Comparison of ENCODE assay signal across 29 cellular contexts in the genomic region with DNA sequence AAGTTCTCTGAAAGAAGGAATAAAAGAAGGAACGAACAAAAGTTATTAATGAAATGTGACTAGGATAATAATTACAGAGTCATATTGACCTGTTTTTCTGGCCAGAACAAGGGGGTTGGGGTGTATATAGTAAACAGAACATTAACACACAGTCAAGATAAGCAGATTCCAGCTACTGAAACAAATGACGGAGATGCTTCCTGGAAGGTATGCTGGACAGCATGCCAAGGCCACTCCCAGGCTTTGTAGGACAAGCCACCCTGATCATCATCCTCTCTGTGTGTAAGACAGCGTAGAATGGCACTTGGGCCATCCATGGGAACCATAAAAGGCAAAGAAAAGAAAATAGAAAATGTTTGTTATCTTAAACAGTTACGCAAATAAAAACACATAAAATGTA.
DNase-seq lines count a peak whose midpoint lies in the region; ATAC-seq and TF ChIP-seq lines count a peak whose summit lies in the region.
"Had no signal": no experiment of that assay in that cellular context is flagged by ENCODE, and none has a peak within 500 bp of the region (broad histone marks: within the 10 kb centered on the region; RNA-seq: fewer than 3 reads in every experiment).

No MANE protein-coding gene starts in this region.

- ATAC-seq in left lobe of liver = peak; percentile 59
- no peak for ATAC-seq in HG03565 (IDR thresholded peaks at IDR 0.05; ENCODE audit: unreplicated experiment)
- ATAC-seq: A549; naive thymus-derived CD8-positive, alpha-beta T cell; right cardiac atrium had no signal

- POLR2A ChIA-PET in activated CD4-positive, alpha-beta memory T cell treated with anti-CD3 and anti-CD28 coated beads, Interleukin-2, amount 10 ng/mL, durations not matched to agents 7 days and 5 days (lab: Charles Lee) = no interaction called here

- H3F3A ChIP-seq in smooth muscle cell (ENCODE audit: low read depth) = peaks cover 9% of the 10 kb centered on the region

- H3K9me3 ChIP-seq in adrenal gland (replicated peaks in 1 of 3) (no peaks in the 10 kb centered on the region), smooth muscle cell (replicated peaks; ENCODE audit: low read depth) (no peaks in the 10 kb centered on the region)
- H3K9me3 ChIP-seq: A549, MG63 had no signal

- peaks cover 37% of the 10 kb centered on the region for H3K79me2 ChIP-seq in smooth muscle cell (ENCODE audit: low read depth)

- WGBS in adrenal gland, 4 donors = 55 to 57% (median 57%) methylated on average over 4 of the region's 4 CpGs
- 71% methylated on average over 4 of the region's 4 CpGs for WGBS in smooth muscle cell (ENCODE audit: low lambda C conversion rate)

- peaks cover 39% of the 10 kb centered on the region for H3K4me1 Mint-ChIP-seq in activated CD4-positive, alpha-beta memory T cell treated with anti-CD3 and anti-CD28 coated beads, Interleukin-2, amount 10 ng/mL, durations not matched to agents 7 days and 5 days

- H3K4me2 ChIP-seq in smooth muscle cell = peak overlapping the region; percentile 24
- H3K4me2 ChIP-seq: A549 had no signal

- H3K36me3 ChIP-seq in adrenal gland (replicated peaks in 1 of 2) (no peaks in the 10 kb centered on the region), smooth muscle cell (ENCODE audit: low read depth) (no peaks in the 10 kb centered on the region)
- H3K36me3 ChIP-seq: cardiac muscle cell, MG63 had no signal

- no peak overlapping the region for H3K4me3 Mint-ChIP-seq in activated CD4-positive, alpha-beta memory T cell treated with anti-CD3 and anti-CD28 coated beads, Interleukin-2, amount 10 ng/mL, durations not matched to agents 7 days and 5 days
- H3K4me3 Mint-ChIP-seq: activated naive CD4-positive, alpha-beta T cell treated with anti-CD3 and anti-CD28 coated beads for 36 hours; activated T-helper 1 cell treated with anti-CD3 and anti-CD28 coated beads, Interleukin-12 subunit alpha, Interleukin-12 subunit beta, Interleukin-2, Interleukin-4 antibody, amounts not matched to agents 30 ng/mL and 10 ng/mL and 1 ng/mL, durations not matched to agents 14 hours and 24 hours and 36 hours; CD4-positive, alpha-beta memory T cell; naive thymus-derived CD8-positive, alpha-beta T cell had no signal

- no peaks in the 10 kb centered on the region for H4K20me1 ChIP-seq in smooth muscle cell (ENCODE audit: low read depth)

- H3K27ac ChIP-seq in C4-2B (peak overlapping the region; percentile 43; the same call in 1 of the 2 replicates), adrenal gland (peak overlapping the region in 4 of 5 donors; percentile 10 to 82 (median 49)), smooth muscle cell (ENCODE audit: low read depth) (peak overlapping the region; percentile 77)
- H3K27ac ChIP-seq: A549, cardiac muscle cell had no signal

- intact Hi-C loops in adrenal gland (cut with DNase I) = no loop called here

- no peaks in the 10 kb centered on the region for H3K27me3 Mint-ChIP-seq in activated CD4-positive, alpha-beta memory T cell treated with anti-CD3 and anti-CD28 coated beads, Interleukin-2, amount 10 ng/mL, durations not matched to agents 7 days and 5 days
- H3K27me3 Mint-ChIP-seq: CD4-positive, alpha-beta memory T cell; naive thymus-derived CD8-positive, alpha-beta T cell had no signal

- H3K27ac Mint-ChIP-seq in activated CD4-positive, alpha-beta memory T cell treated with anti-CD3 and anti-CD28 coated beads, Interleukin-2, amount 10 ng/mL, durations not matched to agents 7 days and 5 days = no peak overlapping the region
- H3K27ac Mint-ChIP-seq: activated naive CD4-positive, alpha-beta T cell treated with anti-CD3 and anti-CD28 coated beads for 36 hours; activated T-helper 1 cell treated with anti-CD3 and anti-CD28 coated beads, Interleukin-12 subunit alpha, Interleukin-12 subunit beta, Interleukin-2, Interleukin-4 antibody, amounts not matched to agents 30 ng/mL and 10 ng/mL and 1 ng/mL, durations not matched to agents 14 hours and 24 hours and 36 hours had no signal

- H3K27me3 ChIP-seq in adrenal gland (no peaks in the 10 kb centered on the region), smooth muscle cell (ENCODE audit: low read depth) (no peaks in the 10 kb centered on the region)
- H3K27me3 ChIP-seq: cardiac muscle cell, MG63 had no signal

- H3K9me3 Mint-ChIP-seq in activated CD4-positive, alpha-beta memory T cell treated with anti-CD3 and anti-CD28 coated beads, Interleukin-2, amount 10 ng/mL, durations not matched to agents 7 days and 5 days = no peaks in the 10 kb centered on the region
- H3K9me3 Mint-ChIP-seq: activated naive CD4-positive, alpha-beta T cell treated with anti-CD3 and anti-CD28 coated beads for 36 hours; CD4-positive, alpha-beta memory T cell had no signal

- H3K4me3 ChIP-seq in adrenal gland (no peak overlapping the region), smooth muscle cell (no peak overlapping the region)
- H3K4me3 ChIP-seq: A549, cardiac muscle cell, MG63 had no signal

- no peak overlapping the region for H3K9ac ChIP-seq in smooth muscle cell (ENCODE audit: low read depth)

- H3K4me1 ChIP-seq in adrenal gland (replicated peaks in 1 of 2) = peaks cover 16 to 66% of the 10 kb centered on the region in 2 donors
- peaks cover 48% of the 10 kb centered on the region for H3K4me1 ChIP-seq in smooth muscle cell (ENCODE audit: low read depth)

- no peak for TF ChIP-seq POLR2A in adrenal gland (IDR thresholded peaks at IDR 0.05)

- CTCF ChIA-PET in activated CD4-positive, alpha-beta memory T cell treated with anti-CD3 and anti-CD28 coated beads, Interleukin-2, amount 10 ng/mL, durations not matched to agents 7 days and 5 days (lab: Charles Lee) = interaction anchor here (1.4 kb wide), 1 partner anchor 13 kb away, joined by 3 read pairs; no protein-coding TSS in a partner anchor

- TF ChIP-seq CTCF in C4-2B (conservative IDR thresholded peaks at IDR 0.05) = no peak
- no peak for TF ChIP-seq CTCF in adrenal gland (IDR thresholded peaks at IDR 0.05)
- no peak for TF ChIP-seq CTCF in smooth muscle cell (IDR thresholded peaks at IDR 0.05; ENCODE audit: borderline replicate concordance, insufficient read depth, poor library complexity, severe bottlenecking)

- peaks cover 51% of the 10 kb centered on the region for H3K36me3 Mint-ChIP-seq in activated CD4-positive, alpha-beta memory T cell treated with anti-CD3 and anti-CD28 coated beads, Interleukin-2, amount 10 ng/mL, durations not matched to agents 7 days and 5 days (ENCODE audit: low read depth)

- H2AFZ ChIP-seq in smooth muscle cell (ENCODE audit: low read depth) = no peak overlapping the region

- peak in 6 of 7 donors; percentile 67 to 89 (median 74) for DNase-seq in adrenal gland
- no peak for DNase-seq in left lobe of liver (ENCODE audit: low spot score)
- DNase-seq in smooth muscle cell (lab: John Stamatoyannopoulos, UW; ENCODE audit: unreplicated experiment) = no peak
- no peak for DNase-seq in cortex of kidney (lab: John Stamatoyannopoulos, UW)
- no peak for DNase-seq in NCI-H2029 treated with DMSO at 0.1 percent for 48 hours (lab: John Stamatoyannopoulos, UW)
- no peak for DNase-seq in activated CD4-positive, alpha-beta memory T cell treated with anti-CD3 and anti-CD28 coated beads, Interleukin-2, amount 10 ng/mL, durations not matched to agents 7 days and 5 days
- DNase-seq: activated CD4-positive, alpha-beta T cell treated with anti-CD3 and anti-CD28 coated beads, Interleukin-2, amount 50 U/mL, for 48 hours; activated CD8-positive, alpha-beta memory T cell treated with anti-CD3 and anti-CD28 coated beads, Interleukin-2, amount 50 U/mL, for 4 hours; activated naive CD4-positive, alpha-beta T cell treated with anti-CD3 and anti-CD28 coated beads for 36 hours; aorta; CD4-positive, alpha-beta memory T cell; dermis blood vessel endothelial cell; GOT3; MG63; midbrain; naive thymus-derived CD8-positive, alpha-beta T cell; NCI-H2029; NCI-H345; NCI-H82; RPMI8226; stimulated activated CD4-positive, alpha-beta T cell treated with anti-CD3 and anti-CD28 coated beads, Interleukin-12 subunit alpha, Interleukin-12 subunit beta, amount 100 ng/mL, for 4 hours; stimulated activated CD4-positive, alpha-beta T cell treated with anti-CD3 and anti-CD28 coated beads, Interleukin-4, amount 100 ng/mL, for 1 hour; T-helper 1 cell had no signal

Comparison
In these comparisons a context has a peak if more than half of its experiments do, and no peak if none do; other contexts are left out.
1. DNase-seq: peak in adrenal gland (6 of 7); none in left lobe of liver (single experiment), smooth muscle cell (single experiment), cortex of kidney (single experiment), NCI-H2029 treated with DMSO at 0.1 percent for 48 hours (single experiment) and activated CD4-positive, alpha-beta memory T cell treated with anti-CD3 and anti-CD28 coated beads, Interleukin-2, amount 10 ng/mL, durations not matched to agents 7 days and 5 days (single experiment).
2. Peak in every context shown above with its lines, with median percentiles within 50 percentile points of each other: H3K27ac ChIP-seq.